In genomic region chr18:58668211-58668610, GRCh38 we compare ENCODE assay signal across 1 cellular context.
TF ChIP-seq lines count a peak whose summit lies in the region.

No MANE protein-coding gene starts in this region.

TF ChIP-seq in IMR-90, 13 proteins besides CTCF, POLR2A, EP300 and RAD21:
- TF ChIP-seq MAFK (IDR thresholded peaks at IDR 0.05; ENCODE audit: low read depth, low read length), result no peak
